18 cellular contexts compared by ENCODE assay signal in the genomic region with DNA sequence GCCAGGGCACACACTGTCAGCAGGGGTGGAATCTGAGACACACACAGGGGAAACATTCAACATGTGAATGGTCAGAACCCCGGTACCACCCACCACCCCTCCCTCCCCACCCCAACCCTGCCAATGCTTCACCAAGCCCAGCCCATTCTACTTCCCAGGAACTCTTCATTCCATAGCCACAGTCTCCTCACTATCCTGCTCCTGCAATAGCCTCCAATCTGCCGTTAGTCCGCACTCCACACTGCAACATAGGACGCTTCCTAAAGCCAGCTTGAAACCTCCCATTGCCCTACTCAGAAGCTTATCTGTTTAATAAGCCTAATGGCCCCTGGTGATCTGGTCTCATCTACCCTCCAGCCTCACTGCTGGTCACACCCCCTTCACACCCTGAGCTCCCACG. TPM values are rescaled to one million over a fixed set of nuclear protein-coding genes. Genes with fewer than 3 reads are reported as not detected.
"Had no signal": no experiment of that assay in that cellular context is flagged by ENCODE, and none has a peak within 500 bp of the region (broad histone marks: within the 10 kb centered on the region; RNA-seq: fewer than 3 reads in every experiment).

No MANE protein-coding gene starts in this region.

- H3K9me3 Mint-ChIP-seq: activated T-helper 1 cell treated with anti-CD3 and anti-CD28 coated beads, Interleukin-12 subunit alpha, Interleukin-12 subunit beta, Interleukin-2, Interleukin-4 antibody, amounts not matched to agents 30 ng/mL and 10 ng/mL and 1 ng/mL, durations not matched to agents 14 hours and 24 hours and 36 hours; effector memory CD8-positive, alpha-beta T cell; stimulated activated naive CD8-positive, alpha-beta T cell treated with anti-CD3 and anti-CD28 coated beads, Interleukin-15, amount 100 ng/mL, for 72 hours had no signal

- H3K4me1 ChIP-seq: left lung, right lobe of liver, suprapubic skin, vagina had no signal

- ATAC-seq: effector memory CD8-positive, alpha-beta T cell; left lung; right lobe of liver; stimulated activated naive CD8-positive, alpha-beta T cell treated with anti-CD3 and anti-CD28 coated beads, Interleukin-15, amount 100 ng/mL, for 72 hours had no signal

- H3K27ac Mint-ChIP-seq: activated naive CD8-positive, alpha-beta T cell; activated T-helper 1 cell treated with anti-CD3 and anti-CD28 coated beads, Interleukin-12 subunit alpha, Interleukin-12 subunit beta, Interleukin-2, Interleukin-4 antibody, amounts not matched to agents 30 ng/mL and 10 ng/mL and 1 ng/mL, durations not matched to agents 14 hours and 24 hours and 36 hours had no signal

- DNase-seq: activated CD4-positive, alpha-beta T cell treated with anti-CD3 and anti-CD28 coated beads, Interleukin-2, amount 50 U/mL, for 4 hours; activated gamma-delta T cell treated with Interleukin-2 at 50 U/mL for 16 hours; effector memory CD8-positive, alpha-beta T cell; left lung; ovary; right lobe of liver; small intestine; stimulated activated CD4-positive, alpha-beta T cell treated with anti-CD3 and anti-CD28 coated beads, Interleukin-15, amount 100 ng/mL, for 24 hours; stimulated activated CD4-positive, alpha-beta T cell treated with anti-CD3 and anti-CD28 coated beads, Interleukin-4, amount 100 ng/mL, for 1 hour; stimulated activated naive CD8-positive, alpha-beta T cell treated with anti-CD3 and anti-CD28 coated beads, Interleukin-15, amount 100 ng/mL, for 72 hours; T-helper 2 cell; trophoblast cell had no signal

- H3K36me3 ChIP-seq: left lung, ovary, right lobe of liver, suprapubic skin, vagina had no signal

- H3K27me3 ChIP-seq: ovary, right lobe of liver, vagina had no signal

- H3K4me1 Mint-ChIP-seq: stimulated activated naive CD8-positive, alpha-beta T cell treated with anti-CD3 and anti-CD28 coated beads, Interleukin-15, amount 100 ng/mL, for 72 hours had no signal

- H3K4me3 ChIP-seq: left lung, ovary, right lobe of liver, suprapubic skin, vagina had no signal

- H3K27ac ChIP-seq: left lung, ovary, right lobe of liver, suprapubic skin, vagina, VCaP had no signal

- H3K9me3 ChIP-seq: left lung, ovary, right lobe of liver, suprapubic skin, vagina had no signal

- H3K36me3 Mint-ChIP-seq: activated naive CD8-positive, alpha-beta T cell had no signal

- H3K4me3 Mint-ChIP-seq: activated naive CD8-positive, alpha-beta T cell; activated T-helper 1 cell treated with anti-CD3 and anti-CD28 coated beads, Interleukin-12 subunit alpha, Interleukin-12 subunit beta, Interleukin-2, Interleukin-4 antibody, amounts not matched to agents 30 ng/mL and 10 ng/mL and 1 ng/mL, durations not matched to agents 14 hours and 24 hours and 36 hours; effector memory CD8-positive, alpha-beta T cell; stimulated activated naive CD8-positive, alpha-beta T cell treated with anti-CD3 and anti-CD28 coated beads, Interleukin-15, amount 100 ng/mL, for 72 hours had no signal

RNA-seq across cellular contexts. Expression of a gene that starts 7.5 kb away (rescaled TPM):
- total RNA-seq: cardiac septum had no signal
